17 cellular contexts compared by ENCODE assay signal in genomic region chr11:93032580-93032979, GRCh38.
DNase-seq lines count a peak whose midpoint lies in the region; FAIRE-seq and TF ChIP-seq lines count a peak whose summit lies in the region.
"Had no signal": no experiment of that assay in that cellular context is flagged by ENCODE, and none has a peak within 500 bp of the region (broad histone marks: within the 10 kb centered on the region; RNA-seq: fewer than 3 reads in every experiment).

No MANE protein-coding gene starts in this region.

- no peaks in the 10 kb centered on the region for H3K9me1 ChIP-seq in keratinocyte (ENCODE audit: control insufficient read depth, extremely low read depth, insufficient read depth, low read length)

- dilution Hi-C loops in keratinocyte (cut with MboI; ENCODE audit: extremely low pct_ligation_motif_present, low sequenced_read_pairs): no loop called here

- no peak for TF ChIP-seq CTCF in keratinocyte (optimal IDR thresholded peaks at IDR 0.05 in 1 of 3, IDR thresholded peaks at IDR 0.05 in 1 of 3, conservative IDR thresholded peaks at IDR 0.05 in 1 of 3; ENCODE audit: extremely low read depth in 1 of 3, insufficient read depth in 2 of 3, low read length in 3 of 3)

- H2AFZ ChIP-seq in keratinocyte (ENCODE audit: control insufficient read depth, low read length): peak overlapping the region; percentile 5
- H2AFZ ChIP-seq: GM23248 had no signal

- no peak overlapping the region for H3K9ac ChIP-seq in keratinocyte (ENCODE audit: control insufficient read depth, extremely low read depth, insufficient read depth, low read length)
- H3K9ac ChIP-seq: GM23248 had no signal

- no peaks in the 10 kb centered on the region for H3K9me3 ChIP-seq in keratinocyte (ENCODE audit: control insufficient read depth, low read depth, low read length)
- H3K9me3 ChIP-seq: HAP-1 had no signal

- no peaks in the 10 kb centered on the region for H3K79me2 ChIP-seq in keratinocyte (ENCODE audit: control insufficient read depth, insufficient read depth, low read length)

- H3K4me1 ChIP-seq in keratinocyte (ENCODE audit: control insufficient read depth, extremely low read depth, insufficient read depth, low read length): peaks cover 21% of the 10 kb centered on the region
- H3K4me1 ChIP-seq: HAP-1 had no signal

- no peaks in the 10 kb centered on the region for H3K27me3 ChIP-seq in keratinocyte (ENCODE audit: control insufficient read depth, extremely low read depth, insufficient read depth, low read length)

- H3K27ac ChIP-seq in keratinocyte (ENCODE audit: control insufficient read depth, insufficient read depth, low read length): no peak overlapping the region
- H3K27ac ChIP-seq: GM23248 had no signal

- FAIRE-seq in keratinocyte (lab: Jason Lieb, UNC): peak; percentile 89
- FAIRE-seq: GM12891, GM19239, HTR-8/SVneo had no signal

- DNase-seq in NCI-H82 (lab: John Stamatoyannopoulos, UW) (peak; percentile 26), NCI-H82 treated with DMSO at 0.1 percent for 48 hours (lab: John Stamatoyannopoulos, UW; ENCODE audit: unreplicated experiment) (no peak), NCI-H1694 (lab: John Stamatoyannopoulos, UW) (peak; percentile 69), astrocyte of the hippocampus (ENCODE audit: low read depth, low spot score) (peak; percentile 23), keratinocyte (ENCODE audit: low read depth, low spot score) (no peak), NCI-H1092 (lab: John Stamatoyannopoulos, UW) (no peak), cerebellar cortex (ENCODE audit: low spot score) (no peak), inferior parietal cortex (ENCODE audit: extremely low spot score) (no peak)
- DNase-seq: 8988T; CD4-positive, CD25-positive, alpha-beta regulatory T cell; COR-L47; GM23248; NCI-H1105 had no signal

- H3K4me2 ChIP-seq in keratinocyte (ENCODE audit: control insufficient read depth, extremely low read depth, insufficient read depth, low read depth, low read length): peak overlapping the region; percentile 11

- no peaks in the 10 kb centered on the region for H3K36me3 ChIP-seq in keratinocyte (ENCODE audit: control insufficient read depth in 2 of 2, extremely low read depth in 1 of 2, insufficient read depth in 2 of 2, low read length in 2 of 2)
- H3K36me3 ChIP-seq: HAP-1 had no signal

- H4K20me1 ChIP-seq in keratinocyte (ENCODE audit: control insufficient read depth, extremely low read depth, insufficient read depth, low read length): no peaks in the 10 kb centered on the region

- H3K4me3 ChIP-seq in keratinocyte (ENCODE audit: control insufficient read depth in 2 of 3, extremely low read depth in 1 of 3, insufficient read depth in 2 of 3, low read depth in 1 of 3, low read length in 3 of 3): no peak overlapping the region
- H3K4me3 ChIP-seq: GM23248, HAP-1 had no signal

Comparison
In these comparisons a context has a peak if more than half of its experiments do, and no peak if none do; other contexts are left out.
1. DNase-seq: peak in NCI-H82 (single experiment), NCI-H1694 (single experiment) and astrocyte of the hippocampus (single experiment); none in NCI-H82 treated with DMSO at 0.1 percent for 48 hours (single experiment), keratinocyte (single experiment), NCI-H1092 (single experiment), cerebellar cortex (single experiment) and inferior parietal cortex (single experiment).